In genomic region chr12:104049278-104050257, GRCh38 we compare ENCODE assay signal across 8 cellular contexts. TPM values are rescaled to one million over a fixed set of nuclear protein-coding genes. Genes with fewer than 3 reads are reported as not detected.
DNase-seq lines count a peak whose midpoint lies in the region; ATAC-seq and TF ChIP-seq lines count a peak whose summit lies in the region.

TSS of gene GLT8D2 (minus strand) at chr12:104050187. CDS start at chr12:104019648, 30,539 bp downstream.

- H3K4me1 Mint-ChIP-seq in endothelial cell (ENCODE audit: unreplicated experiment): peaks cover 6% of the 10 kb centered on the region

- peak within 1 kb of the TSS; percentile 88 for H3K4me3 Mint-ChIP-seq in endothelial cell (ENCODE audit: unreplicated experiment)

- H3K27me3 Mint-ChIP-seq in endothelial cell (ENCODE audit: unreplicated experiment): peaks cover 2% of the 10 kb centered on the region

- peak within 1 kb of the TSS; percentile 79 for H3K9ac ChIP-seq in muscle layer of colon (ENCODE audit: low read length)

- H3K4me1 ChIP-seq in muscle layer of colon (ENCODE audit: insufficient read depth, low read length): peaks cover 29% of the 10 kb centered on the region

- peak within 1 kb of the TSS; percentile 55 to 77 for H3K4me3 ChIP-seq in muscle layer of colon (ENCODE audit: low read depth in 1 of 2, low read length in 2 of 2)

- peak; percentile 40 for DNase-seq in DMS79 (lab: John Stamatoyannopoulos, UW)
- DNase-seq in NCI-H2227 treated with DMSO at 0.1 percent for 48 hours (lab: John Stamatoyannopoulos, UW): peak; percentile 16
- DNase-seq in endothelial cell (ENCODE audit: low spot score): peak; percentile 42
- no peak for DNase-seq in stimulated activated naive CD4-positive, alpha-beta T cell (lab: John Stamatoyannopoulos, UW)
- no peak for DNase-seq in T-helper 9 cell

- TF ChIP-seq CTCF in endothelial cell (IDR thresholded peaks at IDR 0.05; ENCODE audit: unreplicated experiment): no peak

- H3K9me3 Mint-ChIP-seq in endothelial cell (ENCODE audit: unreplicated experiment): no peaks in the 10 kb centered on the region

- no peaks in the 10 kb centered on the region for H3K27me3 ChIP-seq in muscle layer of colon (ENCODE audit: control insufficient read depth in 1 of 2, insufficient read depth in 2 of 2, low read length in 2 of 2)

- peak within 1 kb of the TSS; percentile 96 for H3K27ac ChIP-seq in muscle layer of colon (ENCODE audit: low read depth, low read length)

- no peak within 1 kb of the TSS for H3K27ac Mint-ChIP-seq in endothelial cell (ENCODE audit: unreplicated experiment)

- ATAC-seq in GM19463 (IDR thresholded peaks at IDR 0.05; ENCODE audit: unreplicated experiment) (no peak), GM18511 (IDR thresholded peaks at IDR 0.05; ENCODE audit: unreplicated experiment) (no peak)

- no peaks in the 10 kb centered on the region for H3K36me3 ChIP-seq in muscle layer of colon (ENCODE audit: insufficient read depth, low read length)

- H3K9me3 ChIP-seq in muscle layer of colon (ENCODE audit: low read length): no peaks in the 10 kb centered on the region

- no peaks in the 10 kb centered on the region for H3K36me3 Mint-ChIP-seq in endothelial cell (ENCODE audit: low read depth, unreplicated experiment)

RNA-seq across cellular contexts. Expression of gene GLT8D2, which starts in this region (rescaled TPM):
- 3.8 TPM for total RNA-seq in endothelial cell (ENCODE audit: unreplicated experiment)

Comparison
In these comparisons a context has a peak if more than half of its experiments do, and no peak if none do; other contexts are left out.
1. DNase-seq: peak in DMS79 (single experiment), NCI-H2227 treated with DMSO at 0.1 percent for 48 hours (single experiment) and endothelial cell (single experiment); none in stimulated activated naive CD4-positive, alpha-beta T cell (0 of 6) and T-helper 9 cell (single experiment).